ENCODE assay signal across 8 cellular contexts in the genomic region with DNA sequence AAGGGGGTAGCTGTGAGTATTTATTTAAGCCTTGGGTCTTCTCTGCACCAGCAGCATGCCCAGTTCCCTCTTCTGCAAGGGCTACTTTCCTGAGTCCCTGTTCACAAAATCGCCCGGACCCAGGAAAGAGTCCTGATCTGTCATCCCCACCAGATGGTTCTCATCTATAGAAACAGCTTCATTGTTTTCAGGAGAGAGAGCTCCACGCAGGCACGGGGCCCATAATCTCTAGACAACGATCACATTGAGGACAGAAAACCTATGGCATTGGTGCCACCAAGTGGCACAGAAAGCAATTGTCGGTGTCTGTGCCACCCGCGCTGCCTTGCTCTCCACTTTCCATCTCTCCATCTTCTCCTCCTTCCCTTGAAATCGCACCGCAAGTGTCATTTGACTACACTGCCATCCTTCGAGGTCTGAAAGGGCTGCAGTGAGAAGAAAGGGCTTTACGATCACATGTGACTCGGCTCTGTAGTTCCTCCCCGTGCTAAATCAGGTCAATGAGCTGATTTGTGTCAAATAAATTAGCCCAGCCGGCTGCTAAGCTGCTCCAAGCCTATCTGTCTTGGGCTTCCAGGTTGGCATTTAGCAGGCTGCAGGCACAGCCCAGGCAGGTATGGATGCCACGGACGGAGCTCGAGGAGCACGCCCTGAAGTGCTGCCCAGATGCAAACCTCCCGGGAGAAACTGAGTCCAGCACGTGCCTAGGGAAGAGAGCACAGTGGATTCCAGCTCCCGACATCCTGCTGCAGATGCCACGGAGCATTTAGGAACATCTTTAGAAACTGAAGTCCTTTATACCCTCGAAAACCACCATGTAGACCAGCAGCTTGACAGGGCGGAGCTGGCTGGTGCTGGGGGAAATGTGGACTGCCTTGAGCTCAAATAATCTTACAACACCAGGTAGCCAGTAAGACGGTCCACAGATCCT. TPM values are rescaled to one million over a fixed set of nuclear protein-coding genes. Genes with fewer than 3 reads are reported as not detected.
DNase-seq lines count a peak whose midpoint lies in the region; ATAC-seq, FAIRE-seq and TF ChIP-seq lines count a peak whose summit lies in the region.

No MANE protein-coding gene starts in this region.

- H3K27ac ChIP-seq in keratinocyte (ENCODE audit: control insufficient read depth, insufficient read depth, low read length), result no peak overlapping the region

- no peaks in the 10 kb centered on the region for H3K9me3 ChIP-seq in keratinocyte (ENCODE audit: control insufficient read depth, low read depth, low read length)

- no peak for ATAC-seq in GM21515 (IDR thresholded peaks at IDR 0.05; ENCODE audit: unreplicated experiment)

- H3K36me3 ChIP-seq in keratinocyte (ENCODE audit: control insufficient read depth in 2 of 2, extremely low read depth in 1 of 2, insufficient read depth in 2 of 2, low read length in 2 of 2), result peaks cover 0 to 1% of the 10 kb centered on the region in 2 experiments

- DNase-seq in AG04449 (ENCODE audit: low read depth, low spot score), result no peak
- no peak for DNase-seq in GM19239 (ENCODE audit: insufficient read length, low spot score)
- peak; percentile 41 for DNase-seq in NCI-H2081 treated with DMSO at 0.1 percent for 48 hours (lab: John Stamatoyannopoulos, UW)
- DNase-seq in UCSD-AML1 (lab: John Stamatoyannopoulos, UW; ENCODE audit: unreplicated experiment), result peak; percentile 52
- peak; percentile 64 to 90 for DNase-seq in T47D (ENCODE audit: low read depth in 1 of 2, low spot score in 1 of 2)
- DNase-seq in keratinocyte (ENCODE audit: low read depth, low spot score), result no peak
- peak; percentile 44 for DNase-seq in stimulated activated CD4-positive, alpha-beta T cell treated with anti-CD3 and anti-CD28 coated beads, Interleukin-1b, Interleukin-23, amount 100 ng/mL, for 48 hours

- peak overlapping the region; percentile 75 for H3K4me2 ChIP-seq in keratinocyte (ENCODE audit: control insufficient read depth, extremely low read depth, insufficient read depth, low read depth, low read length)

- H3K4me3 ChIP-seq in AG04449 (ENCODE audit: low read depth, low read length) (peak overlapping the region; percentile 31), keratinocyte (ENCODE audit: control insufficient read depth in 2 of 3, extremely low read depth in 1 of 3, insufficient read depth in 2 of 3, low read depth in 1 of 3, low read length in 3 of 3) (no peak overlapping the region)

- FAIRE-seq in GM19239 (lab: Jason Lieb, UNC) (peak; percentile 89), keratinocyte (lab: Jason Lieb, UNC) (peak; percentile 87)

- dilution Hi-C loops in keratinocyte (cut with MboI; ENCODE audit: extremely low pct_ligation_motif_present, low sequenced_read_pairs), result no loop called here

- POLR2A ChIA-PET in AG04449 (lab: Yijun Ruan, JAX), result no interaction called here

- H3K9ac ChIP-seq in keratinocyte (ENCODE audit: control insufficient read depth, extremely low read depth, insufficient read depth, low read length), result no peak overlapping the region

- CTCF ChIA-PET in AG04449 (lab: Yijun Ruan, JAX), result interaction anchor here (0.6 to 4.3 kb wide), 28 partner anchors 10 to 1384 kb away, joined by 3 to 36 read pairs (median 4); partner anchors contain the start of gene HRK

- H4K20me1 ChIP-seq in keratinocyte (ENCODE audit: control insufficient read depth, extremely low read depth, insufficient read depth, low read length), result no peaks in the 10 kb centered on the region

- in situ Hi-C loops in T47D (cut with HindIII; ENCODE audit: low pct_unique_long_range_greater_than_20kb, low sequenced_read_pairs), result no loop called here

- TF ChIP-seq CTCF in AG04449 (IDR thresholded peaks at IDR 0.05; ENCODE audit: insufficient read depth, low read length, missing control alignments) (peak; percentile 70), keratinocyte (optimal IDR thresholded peaks at IDR 0.05 in 1 of 3, IDR thresholded peaks at IDR 0.05 in 1 of 3, conservative IDR thresholded peaks at IDR 0.05 in 1 of 3; ENCODE audit: extremely low read depth in 1 of 3, insufficient read depth in 2 of 3, low read length in 3 of 3) (peak; percentile 61 to 87 (median 63))

- H3K4me1 ChIP-seq in keratinocyte (ENCODE audit: control insufficient read depth, extremely low read depth, insufficient read depth, low read length), result peaks cover 18% of the 10 kb centered on the region

- peaks cover 15% of the 10 kb centered on the region for H3K27me3 ChIP-seq in keratinocyte (ENCODE audit: control insufficient read depth, extremely low read depth, insufficient read depth, low read length)

- no peaks in the 10 kb centered on the region for H3K9me1 ChIP-seq in keratinocyte (ENCODE audit: control insufficient read depth, extremely low read depth, insufficient read depth, low read length)

- peak overlapping the region; percentile 24 for H2AFZ ChIP-seq in keratinocyte (ENCODE audit: control insufficient read depth, low read length)

- no peaks in the 10 kb centered on the region for H3K79me2 ChIP-seq in keratinocyte (ENCODE audit: control insufficient read depth, insufficient read depth, low read length)

RNA-seq across cellular contexts. Expression of gene SPRING1, which starts 28.8 kb away (rescaled TPM):
- polyA plus RNA-seq in keratinocyte, result 15.8 to 17.1 TPM (median 16.8 TPM) in 3 replicates
- 10.0 TPM for polyA plus RNA-seq in keratinocyte (2011; ENCODE audit: low read depth)
- 18.7 and 18.9 TPM in 2 replicates for polyA plus RNA-seq in keratinocyte (2011; cell fraction: cytosol; rRNA removed)
- polyA plus RNA-seq in keratinocyte (2011; cell fraction: nucleus; rRNA removed), result 10.0 and 10.6 TPM in 2 replicates
- polyA plus RNA-seq in keratinocyte (2012; ENCODE audit: low replicate concordance), result 12.8 and 21.5 TPM in 2 replicates
- 21.2 to 22.4 TPM (median 22.2 TPM) in 3 replicates for polyA minus RNA-seq in keratinocyte
- polyA minus RNA-seq in keratinocyte (2011; cell fraction: cytosol; rRNA and poly(A)+ RNA removed), result 26.9 TPM
- polyA minus RNA-seq in keratinocyte (2011; cell fraction: nucleus; rRNA and poly(A)+ RNA removed), result 10.7 and 12.4 TPM in 2 replicates

RNA-seq across cellular contexts. Expression of gene RNFT2, which starts 29.0 kb away (rescaled TPM):
- 0.61 to 0.96 TPM (median 0.95 TPM) in 3 replicates for polyA plus RNA-seq in keratinocyte
- 0.15 TPM for polyA plus RNA-seq in keratinocyte (2011; ENCODE audit: low read depth)
- 0.64 and 0.87 TPM in 2 replicates for polyA plus RNA-seq in keratinocyte (2011; cell fraction: cytosol; rRNA removed)
- 1.2 and 1.3 TPM in 2 replicates for polyA plus RNA-seq in keratinocyte (2011; cell fraction: nucleus; rRNA removed)
- 0.20 and 0.83 TPM in 2 replicates for polyA plus RNA-seq in keratinocyte (2012; ENCODE audit: low replicate concordance)
- 1.2 to 2.6 TPM (median 1.5 TPM) in 3 replicates for polyA minus RNA-seq in keratinocyte
- 1.2 TPM for polyA minus RNA-seq in keratinocyte (2011; cell fraction: cytosol; rRNA and poly(A)+ RNA removed)
- 1.8 and 2.0 TPM in 2 replicates for polyA minus RNA-seq in keratinocyte (2011; cell fraction: nucleus; rRNA and poly(A)+ RNA removed)

Comparison
In these comparisons a context has a peak if more than half of its experiments do, and no peak if none do; other contexts are left out.
1. DNase-seq: peak in NCI-H2081 treated with DMSO at 0.1 percent for 48 hours (single experiment), UCSD-AML1 (single experiment), T47D (2 of 2) and stimulated activated CD4-positive, alpha-beta T cell treated with anti-CD3 and anti-CD28 coated beads, Interleukin-1b, Interleukin-23, amount 100 ng/mL, for 48 hours (single experiment); none in AG04449 (single experiment), GM19239 (single experiment) and keratinocyte (single experiment).